ENCODE assay signal across 19 cellular contexts in the genomic region with DNA sequence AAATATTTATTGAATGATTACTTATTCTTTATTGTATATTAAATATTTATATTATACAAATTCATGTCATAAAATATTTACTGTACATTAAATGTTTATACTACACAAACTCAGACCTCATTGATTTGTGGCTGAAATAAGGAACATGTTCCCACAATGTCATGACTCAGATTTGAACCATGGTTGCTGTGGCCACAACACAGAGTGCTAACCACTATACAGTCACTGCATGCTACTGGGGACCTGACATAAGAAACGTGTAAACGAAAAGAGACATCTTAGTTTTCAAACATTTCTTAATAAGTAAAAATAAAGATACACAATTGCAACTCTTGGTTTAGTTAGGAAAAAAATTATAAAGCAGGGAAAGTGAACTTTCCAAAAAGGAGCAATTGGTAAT.
"Had no signal": no experiment of that assay in that cellular context is flagged by ENCODE, and none has a peak within 500 bp of the region (broad histone marks: within the 10 kb centered on the region; RNA-seq: fewer than 3 reads in every experiment).

No MANE protein-coding gene starts in this region.

- ATAC-seq: heart left ventricle; naive thymus-derived CD8-positive, alpha-beta T cell; psoas muscle had no signal

- H3K27me3 ChIP-seq: heart left ventricle, neutrophil, sigmoid colon, stomach, transverse colon had no signal

- H3K9me3 ChIP-seq: heart left ventricle, neutrophil, psoas muscle, sigmoid colon, stomach, thoracic aorta, transverse colon had no signal

- H3K4me3 ChIP-seq: coronary artery, heart left ventricle, psoas muscle, sigmoid colon, stomach, thoracic aorta, transverse colon had no signal

- H3K4me1 ChIP-seq: heart left ventricle, psoas muscle had no signal

- H3K36me3 ChIP-seq: heart left ventricle, neutrophil, sigmoid colon, stomach, thoracic aorta, transverse colon had no signal

- H3K27ac ChIP-seq: coronary artery, heart left ventricle, neutrophil, psoas muscle, sigmoid colon, stomach, thoracic aorta had no signal

- DNase-seq: effector CD4-positive, alpha-beta T cell; endodermal cell; erythroblast; heart left ventricle; hippocampal formation; kidney glomerular epithelial cell; mammary epithelial cell; naive thymus-derived CD8-positive, alpha-beta T cell; psoas muscle; sigmoid colon; small intestine; stimulated activated CD4-positive, alpha-beta T cell treated with anti-CD3 and anti-CD28 coated beads, Interleukin-12 subunit alpha, Interleukin-12 subunit beta, amount 100 ng/mL, for 4 hours; stimulated activated naive CD4-positive, alpha-beta T cell; stomach; substantia nigra; transverse colon had no signal
